Comparison of ENCODE assay signal across 8 cellular contexts in genomic region chr9:134455951-134456739, GRCh38.
DNase-seq lines count a peak whose midpoint lies in the region; ATAC-seq and TF ChIP-seq lines count a peak whose summit lies in the region.

No MANE protein-coding gene starts in this region.

- peaks cover 12 to 17% of the 10 kb centered on the region in 2 donors for H3K4me1 ChIP-seq in duodenal mucosa (ENCODE audit: control insufficient read depth in 1 of 2, insufficient read depth in 2 of 2, low read length in 2 of 2)
- H3K4me1 ChIP-seq in mucosa of descending colon (ENCODE audit: low read depth): peaks cover 8% of the 10 kb centered on the region

- CTCF ChIA-PET in activated CD8-positive, alpha-beta T cell treated with anti-CD3 and anti-CD28 coated beads for 36 hours (lab: Charles Lee): interaction anchor here (1.1 to 2.7 kb wide), 4 partner anchors 8 to 92 kb away, joined by 3 to 10 read pairs (median 4); no protein-coding TSS in a partner anchor

- TF ChIP-seq CTCF in activated CD8-positive, alpha-beta T cell treated with anti-CD3 and anti-CD28 coated beads for 36 hours (IDR thresholded peaks at IDR 0.05): no peak
- TF ChIP-seq CTCF in mucosa of descending colon (IDR thresholded peaks at IDR 0.05): no peak

- POLR2A ChIA-PET in activated CD8-positive, alpha-beta T cell treated with anti-CD3 and anti-CD28 coated beads for 36 hours (lab: Charles Lee): interaction anchor here (1.0 to 1.6 kb wide), 5 partner anchors 9 to 65 kb away, joined by 3 to 9 read pairs (median 4); no protein-coding TSS in a partner anchor

- H3K4me3 ChIP-seq in duodenal mucosa (ENCODE audit: low read depth in 1 of 2, low read length in 2 of 2): peak overlapping the region; percentile 37 to 50
- H3K4me3 ChIP-seq in mucosa of descending colon: no peak overlapping the region

- H3K4me1 Mint-ChIP-seq in activated CD8-positive, alpha-beta T cell treated with anti-CD3 and anti-CD28 coated beads for 36 hours (ENCODE audit: low read depth): peaks cover 16% of the 10 kb centered on the region

- peak overlapping the region; percentile 72 for H3K4me3 Mint-ChIP-seq in activated CD8-positive, alpha-beta T cell treated with anti-CD3 and anti-CD28 coated beads for 36 hours

- no peaks in the 10 kb centered on the region for H3K27me3 Mint-ChIP-seq in activated CD8-positive, alpha-beta T cell treated with anti-CD3 and anti-CD28 coated beads for 36 hours

- no peaks in the 10 kb centered on the region for H3K36me3 ChIP-seq in duodenal mucosa (ENCODE audit: control insufficient read depth in 1 of 2, insufficient read depth in 2 of 2, low read length in 2 of 2)
- no peaks in the 10 kb centered on the region for H3K36me3 ChIP-seq in mucosa of descending colon (ENCODE audit: low read depth)

- ATAC-seq in activated CD8-positive, alpha-beta T cell treated with anti-CD3 and anti-CD28 coated beads for 36 hours: peak; percentile 88
- peak; percentile 80 for ATAC-seq in mucosa of descending colon

- H3K9me3 Mint-ChIP-seq in activated CD8-positive, alpha-beta T cell treated with anti-CD3 and anti-CD28 coated beads for 36 hours: no peaks in the 10 kb centered on the region

- H3K9ac ChIP-seq in duodenal mucosa (ENCODE audit: low read depth in 1 of 2, low read length in 2 of 2): peak overlapping the region; percentile 44 to 61

- DNase-seq in AG08396 (ENCODE audit: low spot score) (peak; percentile 94), LHCN-M2 (ENCODE audit: low read depth) (peak; percentile 95), mucosa of descending colon (peak; percentile 76 to 89 (median 82)), HuH-7.5 (ENCODE audit: low spot score) (no peak), cerebellar nuclear complex (lab: John Stamatoyannopoulos, UW) (no peak)
- peak; percentile 87 for DNase-seq in activated CD8-positive, alpha-beta T cell treated with anti-CD3 and anti-CD28 coated beads for 36 hours
- peak; percentile 46 to 59 for DNase-seq in stimulated activated CD8-positive, alpha-beta memory T cell treated with anti-CD3 and anti-CD28 coated beads, Interleukin-2, amount 100 ng/mL, for 48 hours (ENCODE audit: low read depth in 2 of 2)

- peak overlapping the region; percentile 97 for H3K27ac Mint-ChIP-seq in activated CD8-positive, alpha-beta T cell treated with anti-CD3 and anti-CD28 coated beads for 36 hours

- peak overlapping the region; percentile 85 for H3K27ac ChIP-seq in duodenal mucosa (ENCODE audit: low read depth, low read length)

- no peaks in the 10 kb centered on the region for H3K27me3 ChIP-seq in duodenal mucosa (ENCODE audit: control insufficient read depth in 1 of 2, insufficient read depth in 2 of 2, low read length in 2 of 2)

- H3K9me3 ChIP-seq in duodenal mucosa (ENCODE audit: control insufficient read depth in 1 of 2, low read length in 2 of 2) (no peaks in the 10 kb centered on the region), mucosa of descending colon (no peaks in the 10 kb centered on the region)

- intact Hi-C loops in activated CD8-positive, alpha-beta T cell treated with anti-CD3 and anti-CD28 coated beads for 36 hours (cut with micrococcal nuclease): no loop called here
- intact Hi-C loops in mucosa of descending colon (cut with DNase I, micrococcal nuclease): loop anchor here in 1 of 2 donors (10.0 kb wide), 1 partner anchor 289 kb away; no protein-coding TSS in a partner anchor

- no peaks in the 10 kb centered on the region for H3K36me3 Mint-ChIP-seq in activated CD8-positive, alpha-beta T cell treated with anti-CD3 and anti-CD28 coated beads for 36 hours (ENCODE audit: low read depth)

Comparison
In these comparisons a context has a peak if more than half of its experiments do, and no peak if none do; other contexts are left out.
1. DNase-seq: peak in AG08396 (single experiment), LHCN-M2 (single experiment), activated CD8-positive, alpha-beta T cell treated with anti-CD3 and anti-CD28 coated beads for 36 hours (single experiment), mucosa of descending colon (3 of 3) and stimulated activated CD8-positive, alpha-beta memory T cell treated with anti-CD3 and anti-CD28 coated beads, Interleukin-2, amount 100 ng/mL, for 48 hours (2 of 2); none in HuH-7.5 (single experiment) and cerebellar nuclear complex (0 of 2).